In the genomic region with DNA sequence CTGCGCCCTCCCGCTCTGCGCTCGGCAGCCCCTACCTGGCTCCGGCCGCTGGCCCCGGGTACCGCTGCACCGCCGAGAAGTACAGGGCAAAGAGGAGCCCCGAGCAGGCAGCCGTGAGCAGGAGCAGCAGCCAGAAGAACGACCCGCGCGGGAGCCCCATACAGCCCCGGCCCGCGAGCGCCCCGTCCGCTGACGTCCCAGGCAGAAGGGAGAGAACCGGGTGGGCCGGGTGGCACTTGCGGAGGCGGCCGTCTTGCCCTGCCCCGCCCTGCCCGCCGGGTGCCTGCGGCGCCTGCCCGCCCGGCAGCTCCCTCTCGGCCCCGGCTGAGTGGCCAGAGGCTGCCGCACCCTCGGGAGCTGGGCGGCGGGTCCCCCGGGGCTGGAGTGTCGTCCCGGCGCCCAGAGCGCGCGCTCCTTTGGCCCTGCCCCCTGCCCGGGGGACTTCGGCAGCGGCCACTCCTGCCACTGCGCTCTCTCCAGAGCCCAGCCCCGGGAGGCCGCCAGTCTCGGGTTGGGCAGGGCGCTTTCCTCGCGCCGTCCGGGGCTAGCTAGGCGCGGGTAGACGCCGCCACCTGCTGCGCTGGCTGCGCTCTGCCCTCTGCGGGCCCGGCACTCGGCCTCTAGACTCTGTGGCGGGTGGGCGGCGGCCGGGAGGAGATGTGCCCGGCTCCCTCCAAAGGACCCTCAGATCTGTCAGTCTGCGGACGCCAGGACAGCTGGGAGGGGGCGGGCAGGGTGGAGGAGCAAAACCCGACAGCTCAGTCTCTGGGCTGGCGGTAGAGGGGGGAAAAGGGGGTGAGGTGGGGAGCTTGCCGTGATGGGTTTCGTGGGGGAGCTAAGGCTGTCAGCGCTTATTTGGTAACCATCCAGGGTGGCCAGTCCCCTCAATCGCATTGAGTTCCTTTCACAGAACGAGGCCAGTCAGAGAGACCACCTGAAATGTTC, we compare ENCODE assay signal across 1 cellular context.
TF ChIP-seq lines count a peak whose summit lies in the region.

A gene (minus strand): TSS at position 212 of the 945 bp plus-strand sequence. CDS start 52 bp downstream, at position 160.

TF ChIP-seq in HepG2, 621 proteins besides CTCF, POLR2A, EP300 and RAD21 (continued from another document and continues in another):
- TF ChIP-seq, protein P1, sequence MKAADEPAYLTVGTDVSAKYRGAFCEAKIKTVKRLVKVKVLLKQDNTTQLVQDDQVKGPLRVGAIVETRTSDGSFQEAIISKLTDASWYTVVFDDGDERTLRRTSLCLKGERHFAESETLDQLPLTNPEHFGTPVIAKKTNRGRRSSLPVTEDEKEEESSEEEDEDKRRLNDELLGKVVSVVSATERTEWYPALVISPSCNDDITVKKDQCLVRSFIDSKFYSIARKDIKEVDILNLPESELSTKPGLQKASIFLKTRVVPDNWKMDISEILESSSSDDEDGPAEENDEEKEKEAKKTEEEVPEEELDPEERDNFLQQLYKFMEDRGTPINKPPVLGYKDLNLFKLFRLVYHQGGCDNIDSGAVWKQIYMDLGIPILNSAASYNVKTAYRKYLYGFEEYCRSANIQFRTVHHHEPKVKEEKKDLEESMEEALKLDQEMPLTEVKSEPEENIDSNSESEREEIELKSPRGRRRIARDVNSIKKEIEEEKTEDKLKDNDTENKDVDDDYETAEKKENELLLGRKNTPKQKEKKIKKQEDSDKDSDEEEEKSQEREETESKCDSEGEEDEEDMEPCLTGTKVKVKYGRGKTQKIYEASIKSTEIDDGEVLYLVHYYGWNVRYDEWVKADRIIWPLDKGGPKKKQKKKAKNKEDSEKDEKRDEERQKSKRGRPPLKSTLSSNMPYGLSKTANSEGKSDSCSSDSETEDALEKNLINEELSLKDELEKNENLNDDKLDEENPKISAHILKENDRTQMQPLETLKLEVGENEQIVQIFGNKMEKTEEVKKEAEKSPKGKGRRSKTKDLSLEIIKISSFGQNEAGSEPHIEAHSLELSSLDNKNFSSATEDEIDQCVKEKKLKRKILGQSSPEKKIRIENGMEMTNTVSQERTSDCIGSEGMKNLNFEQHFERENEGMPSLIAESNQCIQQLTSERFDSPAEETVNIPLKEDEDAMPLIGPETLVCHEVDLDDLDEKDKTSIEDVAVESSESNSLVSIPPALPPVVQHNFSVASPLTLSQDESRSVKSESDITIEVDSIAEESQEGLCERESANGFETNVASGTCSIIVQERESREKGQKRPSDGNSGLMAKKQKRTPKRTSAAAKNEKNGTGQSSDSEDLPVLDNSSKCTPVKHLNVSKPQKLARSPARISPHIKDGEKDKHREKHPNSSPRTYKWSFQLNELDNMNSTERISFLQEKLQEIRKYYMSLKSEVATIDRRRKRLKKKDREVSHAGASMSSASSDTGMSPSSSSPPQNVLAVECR (CRISPR knock-in tag; IDR thresholded peaks at IDR 0.05; ENCODE audit: borderline replicate concordance) = peak; percentile 61
- peak; percentile 48; the same call in 1 of the 2 replicates for TF ChIP-seq IRF2 (CRISPR knock-in tag; IDR thresholded peaks at IDR 0.05)
- TF ChIP-seq, protein P2, sequence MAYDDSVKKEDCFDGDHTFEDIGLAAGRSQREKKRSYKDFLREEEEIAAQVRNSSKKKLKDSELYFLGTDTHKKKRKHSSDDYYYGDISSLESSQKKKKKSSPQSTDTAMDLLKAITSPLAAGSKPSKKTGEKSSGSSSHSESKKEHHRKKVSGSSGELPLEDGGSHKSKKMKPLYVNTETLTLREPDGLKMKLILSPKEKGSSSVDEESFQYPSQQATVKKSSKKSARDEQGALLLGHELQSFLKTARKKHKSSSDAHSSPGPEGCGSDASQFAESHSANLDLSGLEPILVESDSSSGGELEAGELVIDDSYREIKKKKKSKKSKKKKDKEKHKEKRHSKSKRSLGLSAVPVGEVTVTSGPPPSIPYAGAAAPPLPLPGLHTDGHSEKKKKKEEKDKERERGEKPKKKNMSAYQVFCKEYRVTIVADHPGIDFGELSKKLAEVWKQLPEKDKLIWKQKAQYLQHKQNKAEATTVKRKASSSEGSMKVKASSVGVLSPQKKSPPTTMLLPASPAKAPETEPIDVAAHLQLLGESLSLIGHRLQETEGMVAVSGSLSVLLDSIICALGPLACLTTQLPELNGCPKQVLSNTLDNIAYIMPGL (CRISPR knock-in tag; IDR thresholded peaks at IDR 0.05; ENCODE audit: borderline replicate concordance in 1 of 2, low read depth in 1 of 2) = peak; percentile 16 to 87; a peak in 2 of 4 replicates
- TF ChIP-seq, protein P3, sequence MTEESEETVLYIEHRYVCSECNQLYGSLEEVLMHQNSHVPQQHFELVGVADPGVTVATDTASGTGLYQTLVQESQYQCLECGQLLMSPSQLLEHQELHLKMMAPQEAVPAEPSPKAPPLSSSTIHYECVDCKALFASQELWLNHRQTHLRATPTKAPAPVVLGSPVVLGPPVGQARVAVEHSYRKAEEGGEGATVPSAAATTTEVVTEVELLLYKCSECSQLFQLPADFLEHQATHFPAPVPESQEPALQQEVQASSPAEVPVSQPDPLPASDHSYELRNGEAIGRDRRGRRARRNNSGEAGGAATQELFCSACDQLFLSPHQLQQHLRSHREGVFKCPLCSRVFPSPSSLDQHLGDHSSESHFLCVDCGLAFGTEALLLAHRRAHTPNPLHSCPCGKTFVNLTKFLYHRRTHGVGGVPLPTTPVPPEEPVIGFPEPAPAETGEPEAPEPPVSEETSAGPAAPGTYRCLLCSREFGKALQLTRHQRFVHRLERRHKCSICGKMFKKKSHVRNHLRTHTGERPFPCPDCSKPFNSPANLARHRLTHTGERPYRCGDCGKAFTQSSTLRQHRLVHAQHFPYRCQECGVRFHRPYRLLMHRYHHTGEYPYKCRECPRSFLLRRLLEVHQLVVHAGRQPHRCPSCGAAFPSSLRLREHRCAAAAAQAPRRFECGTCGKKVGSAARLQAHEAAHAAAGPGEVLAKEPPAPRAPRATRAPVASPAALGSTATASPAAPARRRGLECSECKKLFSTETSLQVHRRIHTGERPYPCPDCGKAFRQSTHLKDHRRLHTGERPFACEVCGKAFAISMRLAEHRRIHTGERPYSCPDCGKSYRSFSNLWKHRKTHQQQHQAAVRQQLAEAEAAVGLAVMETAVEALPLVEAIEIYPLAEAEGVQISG (CRISPR knock-in tag; IDR thresholded peaks at IDR 0.05) = 0 out of 2 replicates have a peak, but pooled peaks have one; percentile 15
- peak; percentile 46; the same call in 1 of the 2 replicates for TF ChIP-seq ARNTL (CRISPR knock-in tag; IDR thresholded peaks at IDR 0.05)
- peak; percentile 24; the same call in 1 of the 2 replicates for TF ChIP-seq ZMYM3 (CRISPR knock-in tag; IDR thresholded peaks at IDR 0.05)
- peak; percentile 90 for TF ChIP-seq ZNF777 (CRISPR knock-in tag; IDR thresholded peaks at IDR 0.05)
- no peak for TF ChIP-seq EED (CRISPR knock-in tag; IDR thresholded peaks at IDR 0.05)
- TF ChIP-seq CCDC6 (CRISPR knock-in tag; IDR thresholded peaks at IDR 0.05) = peak; percentile 40; the same call in 1 of the 2 replicates
- TF ChIP-seq SNAPC2 (CRISPR knock-in tag; IDR thresholded peaks at IDR 0.05) = 0 out of 2 replicates have a peak, but pooled peaks have one; percentile 52
- TF ChIP-seq HOXA3 (CRISPR knock-in tag; IDR thresholded peaks at IDR 0.05) = peak; percentile 53; the same call in 1 of the 2 replicates
- peak; percentile 71; the same call in 1 of the 2 replicates for TF ChIP-seq MXD4 (CRISPR knock-in tag; IDR thresholded peaks at IDR 0.05)
- TF ChIP-seq ZNF816 (CRISPR knock-in tag; IDR thresholded peaks at IDR 0.05; ENCODE audit: borderline replicate concordance) = no peak
- TF ChIP-seq SOX5 (CRISPR knock-in tag; IDR thresholded peaks at IDR 0.05; ENCODE audit: borderline replicate concordance) = peak; percentile 49; the same call in 1 of the 2 replicates
- no peak for TF ChIP-seq FLYWCH1 (CRISPR knock-in tag; IDR thresholded peaks at IDR 0.05)
- no peak for TF ChIP-seq HHEX (CRISPR knock-in tag; IDR thresholded peaks at IDR 0.05)
- TF ChIP-seq ZNF564 (CRISPR knock-in tag; IDR thresholded peaks at IDR 0.05) = no peak; the same call in 1 of the 2 replicates
- TF ChIP-seq, protein P4, sequence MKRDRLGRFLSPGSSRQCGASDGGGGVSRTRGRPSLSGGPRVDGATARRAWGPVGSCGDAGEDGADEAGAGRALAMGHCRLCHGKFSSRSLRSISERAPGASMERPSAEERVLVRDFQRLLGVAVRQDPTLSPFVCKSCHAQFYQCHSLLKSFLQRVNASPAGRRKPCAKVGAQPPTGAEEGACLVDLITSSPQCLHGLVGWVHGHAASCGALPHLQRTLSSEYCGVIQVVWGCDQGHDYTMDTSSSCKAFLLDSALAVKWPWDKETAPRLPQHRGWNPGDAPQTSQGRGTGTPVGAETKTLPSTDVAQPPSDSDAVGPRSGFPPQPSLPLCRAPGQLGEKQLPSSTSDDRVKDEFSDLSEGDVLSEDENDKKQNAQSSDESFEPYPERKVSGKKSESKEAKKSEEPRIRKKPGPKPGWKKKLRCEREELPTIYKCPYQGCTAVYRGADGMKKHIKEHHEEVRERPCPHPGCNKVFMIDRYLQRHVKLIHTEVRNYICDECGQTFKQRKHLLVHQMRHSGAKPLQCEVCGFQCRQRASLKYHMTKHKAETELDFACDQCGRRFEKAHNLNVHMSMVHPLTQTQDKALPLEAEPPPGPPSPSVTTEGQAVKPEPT (CRISPR knock-in tag; IDR thresholded peaks at IDR 0.05; ENCODE audit: low read depth) = peak; percentile 35; the same call in 1 of the 2 replicates
- TF ChIP-seq MXI1 (IDR thresholded peaks at IDR 0.05; ENCODE audit: borderline replicate concordance, low read depth, low read length) = peak; percentile 38; the same call in 1 of the 3 replicates
- peak; percentile 40 for TF ChIP-seq HNF4A (CRISPR knock-in tag; IDR thresholded peaks at IDR 0.05)
- TF ChIP-seq ZSCAN21 (CRISPR knock-in tag; IDR thresholded peaks at IDR 0.05; ENCODE audit: borderline replicate concordance) = peak; percentile 38; the same call in 1 of the 2 replicates
- TF ChIP-seq, protein P5, sequence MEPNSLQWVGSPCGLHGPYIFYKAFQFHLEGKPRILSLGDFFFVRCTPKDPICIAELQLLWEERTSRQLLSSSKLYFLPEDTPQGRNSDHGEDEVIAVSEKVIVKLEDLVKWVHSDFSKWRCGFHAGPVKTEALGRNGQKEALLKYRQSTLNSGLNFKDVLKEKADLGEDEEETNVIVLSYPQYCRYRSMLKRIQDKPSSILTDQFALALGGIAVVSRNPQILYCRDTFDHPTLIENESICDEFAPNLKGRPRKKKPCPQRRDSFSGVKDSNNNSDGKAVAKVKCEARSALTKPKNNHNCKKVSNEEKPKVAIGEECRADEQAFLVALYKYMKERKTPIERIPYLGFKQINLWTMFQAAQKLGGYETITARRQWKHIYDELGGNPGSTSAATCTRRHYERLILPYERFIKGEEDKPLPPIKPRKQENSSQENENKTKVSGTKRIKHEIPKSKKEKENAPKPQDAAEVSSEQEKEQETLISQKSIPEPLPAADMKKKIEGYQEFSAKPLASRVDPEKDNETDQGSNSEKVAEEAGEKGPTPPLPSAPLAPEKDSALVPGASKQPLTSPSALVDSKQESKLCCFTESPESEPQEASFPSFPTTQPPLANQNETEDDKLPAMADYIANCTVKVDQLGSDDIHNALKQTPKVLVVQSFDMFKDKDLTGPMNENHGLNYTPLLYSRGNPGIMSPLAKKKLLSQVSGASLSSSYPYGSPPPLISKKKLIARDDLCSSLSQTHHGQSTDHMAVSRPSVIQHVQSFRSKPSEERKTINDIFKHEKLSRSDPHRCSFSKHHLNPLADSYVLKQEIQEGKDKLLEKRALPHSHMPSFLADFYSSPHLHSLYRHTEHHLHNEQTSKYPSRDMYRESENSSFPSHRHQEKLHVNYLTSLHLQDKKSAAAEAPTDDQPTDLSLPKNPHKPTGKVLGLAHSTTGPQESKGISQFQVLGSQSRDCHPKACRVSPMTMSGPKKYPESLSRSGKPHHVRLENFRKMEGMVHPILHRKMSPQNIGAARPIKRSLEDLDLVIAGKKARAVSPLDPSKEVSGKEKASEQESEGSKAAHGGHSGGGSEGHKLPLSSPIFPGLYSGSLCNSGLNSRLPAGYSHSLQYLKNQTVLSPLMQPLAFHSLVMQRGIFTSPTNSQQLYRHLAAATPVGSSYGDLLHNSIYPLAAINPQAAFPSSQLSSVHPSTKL (CRISPR knock-in tag; IDR thresholded peaks at IDR 0.05) = 0 out of 2 replicates have a peak, but pooled peaks have one; percentile 40
- TF ChIP-seq, protein P6, sequence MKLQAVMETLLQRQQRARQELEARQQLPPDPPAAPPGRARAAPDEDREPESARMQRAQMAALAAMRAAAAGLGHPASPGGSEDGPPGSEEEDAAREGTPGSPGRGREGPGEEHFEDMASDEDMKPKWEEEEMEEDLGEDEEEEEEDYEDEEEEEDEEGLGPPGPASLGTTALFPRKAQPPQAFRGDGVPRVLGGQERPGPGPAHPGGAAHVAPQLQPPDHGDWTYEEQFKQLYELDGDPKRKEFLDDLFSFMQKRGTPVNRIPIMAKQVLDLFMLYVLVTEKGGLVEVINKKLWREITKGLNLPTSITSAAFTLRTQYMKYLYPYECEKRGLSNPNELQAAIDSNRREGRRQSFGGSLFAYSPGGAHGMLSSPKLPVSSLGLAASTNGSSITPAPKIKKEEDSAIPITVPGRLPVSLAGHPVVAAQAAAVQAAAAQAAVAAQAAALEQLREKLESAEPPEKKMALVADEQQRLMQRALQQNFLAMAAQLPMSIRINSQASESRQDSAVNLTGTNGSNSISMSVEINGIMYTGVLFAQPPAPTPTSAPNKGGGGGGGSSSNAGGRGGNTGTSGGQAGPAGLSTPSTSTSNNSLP (IDR thresholded peaks at IDR 0.05; ENCODE audit: low read depth, low read length) = no peak
- TF ChIP-seq, protein P7, sequence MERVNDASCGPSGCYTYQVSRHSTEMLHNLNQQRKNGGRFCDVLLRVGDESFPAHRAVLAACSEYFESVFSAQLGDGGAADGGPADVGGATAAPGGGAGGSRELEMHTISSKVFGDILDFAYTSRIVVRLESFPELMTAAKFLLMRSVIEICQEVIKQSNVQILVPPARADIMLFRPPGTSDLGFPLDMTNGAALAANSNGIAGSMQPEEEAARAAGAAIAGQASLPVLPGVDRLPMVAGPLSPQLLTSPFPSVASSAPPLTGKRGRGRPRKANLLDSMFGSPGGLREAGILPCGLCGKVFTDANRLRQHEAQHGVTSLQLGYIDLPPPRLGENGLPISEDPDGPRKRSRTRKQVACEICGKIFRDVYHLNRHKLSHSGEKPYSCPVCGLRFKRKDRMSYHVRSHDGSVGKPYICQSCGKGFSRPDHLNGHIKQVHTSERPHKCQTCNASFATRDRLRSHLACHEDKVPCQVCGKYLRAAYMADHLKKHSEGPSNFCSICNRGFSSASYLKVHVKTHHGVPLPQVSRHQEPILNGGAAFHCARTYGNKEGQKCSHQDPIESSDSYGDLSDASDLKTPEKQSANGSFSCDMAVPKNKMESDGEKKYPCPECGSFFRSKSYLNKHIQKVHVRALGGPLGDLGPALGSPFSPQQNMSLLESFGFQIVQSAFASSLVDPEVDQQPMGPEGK (CRISPR knock-in tag; IDR thresholded peaks at IDR 0.05) = peak; percentile 57; the same call in 1 of the 2 replicates
- TF ChIP-seq ZBTB38 (CRISPR knock-in tag; IDR thresholded peaks at IDR 0.05) = 0 out of 2 replicates have a peak, but pooled peaks have one; percentile 22
